Comparison of ENCODE assay signal across 8 cellular contexts in the genomic region with DNA sequence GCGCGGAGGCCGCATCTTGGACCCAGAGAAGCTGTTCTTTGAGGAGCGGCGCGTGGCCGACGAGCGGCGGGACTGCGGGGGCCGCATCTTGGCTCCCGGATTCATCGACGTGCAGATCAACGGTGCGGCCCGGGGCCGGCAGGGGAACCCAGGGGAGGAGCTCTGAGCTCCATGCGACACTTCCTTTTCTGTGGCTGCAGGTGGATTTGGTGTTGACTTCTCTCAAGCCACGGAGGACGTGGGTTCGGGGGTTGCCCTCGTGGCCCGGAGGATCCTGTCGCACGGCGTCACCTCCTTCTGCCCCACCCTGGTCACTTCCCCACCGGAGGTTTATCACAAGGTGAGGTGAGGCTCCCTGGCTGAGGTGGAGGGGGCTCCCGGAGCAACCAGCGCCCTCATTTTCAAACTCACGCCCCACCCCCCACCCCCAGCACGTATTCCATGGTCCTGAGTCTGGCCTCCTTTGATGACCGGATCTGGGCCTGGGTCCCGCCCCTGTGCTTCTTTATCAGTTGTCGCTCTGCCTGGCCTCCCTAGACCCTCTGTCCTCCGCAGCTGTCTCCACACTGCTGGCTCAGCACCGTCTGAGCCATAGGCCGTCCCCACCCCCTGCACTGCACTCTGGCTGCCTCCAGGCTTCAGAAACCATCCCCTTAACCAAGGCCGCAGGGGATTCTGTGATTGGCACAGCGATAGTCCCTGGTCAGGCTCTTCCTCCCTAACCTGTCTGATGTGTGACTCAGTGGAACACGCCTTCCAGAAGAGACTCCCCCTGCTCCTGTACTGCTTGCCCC. TPM values are rescaled to one million over a fixed set of nuclear protein-coding genes. Genes with fewer than 3 reads are reported as not detected.
DNase-seq lines count a peak whose midpoint lies in the region; FAIRE-seq and TF ChIP-seq lines count a peak whose summit lies in the region.

No MANE protein-coding gene starts in this region.

- H3K4me3 ChIP-seq in SJCRH30 (peak overlapping the region; percentile 75), astrocyte (ENCODE audit: insufficient read depth, low read depth, low read length) (peak overlapping the region; percentile 67)

- peak overlapping the region; percentile 87 for H3K4me2 ChIP-seq in astrocyte (ENCODE audit: low read length)

- H3K9ac ChIP-seq in astrocyte (ENCODE audit: low read length), result peak overlapping the region; percentile 84

- H3K79me2 ChIP-seq in astrocyte (ENCODE audit: insufficient read depth, low read length), result peaks cover 68% of the 10 kb centered on the region

- peaks cover 66% of the 10 kb centered on the region for H4K20me1 ChIP-seq in astrocyte (ENCODE audit: insufficient read depth, low read length)

- H3K27ac Mint-ChIP-seq in astrocyte (ENCODE audit: unreplicated experiment), result peak overlapping the region; percentile 89

- no peaks in the 10 kb centered on the region for H3K9me3 Mint-ChIP-seq in astrocyte (ENCODE audit: unreplicated experiment)

- H3K4me3 Mint-ChIP-seq in astrocyte (ENCODE audit: unreplicated experiment), result peak overlapping the region; percentile 88

- H3K27me3 Mint-ChIP-seq in astrocyte (ENCODE audit: low read depth, unreplicated experiment), result no peaks in the 10 kb centered on the region

- H2AFZ ChIP-seq in astrocyte (ENCODE audit: low read depth, low read length), result no peak overlapping the region

- H3K9me3 ChIP-seq in SJCRH30 (replicated peaks) (no peaks in the 10 kb centered on the region), astrocyte (ENCODE audit: insufficient read depth, low read depth, low read length) (no peaks in the 10 kb centered on the region)

- H3K27ac ChIP-seq in SJCRH30 (no peak overlapping the region), astrocyte (ENCODE audit: low read depth, low read length) (peak overlapping the region; percentile 33)

- peaks cover 13% of the 10 kb centered on the region for H3K36me3 Mint-ChIP-seq in astrocyte (ENCODE audit: low read depth, unreplicated experiment)

- no peak for TF ChIP-seq CTCF in astrocyte (IDR thresholded peaks at IDR 0.05; ENCODE audit: insufficient read depth, low read depth, low read length)

- H3K36me3 ChIP-seq in SJCRH30, result no peaks in the 10 kb centered on the region
- H3K36me3 ChIP-seq in astrocyte (ENCODE audit: insufficient read depth, low read length), result peaks cover 22% of the 10 kb centered on the region

- DNase-seq in SIG-M5 treated with dmso at 0.1 percent for 504 hours (lab: John Stamatoyannopoulos, UW; ENCODE audit: unreplicated experiment), result peak; percentile 52
- DNase-seq in SIG-M5 (lab: John Stamatoyannopoulos, UW), result no peak
- no peak for DNase-seq in SJCRH30
- DNase-seq in astrocyte (ENCODE audit: low read depth), result no peak
- peak; percentile 63 for DNase-seq in iPS-NIHi11 (ENCODE audit: low spot score)
- DNase-seq in stimulated activated CD4-positive, alpha-beta T cell treated with anti-CD3 and anti-CD28 coated beads, Interleukin-2, amount 100 ng/mL, for 24 hours, result peak; percentile 47 to 53
- no peak for DNase-seq in Ammon's horn (ENCODE audit: low spot score)
- no peak for DNase-seq in NCI-H526 (lab: John Stamatoyannopoulos, UW)

- no peak for FAIRE-seq in astrocyte (lab: Jason Lieb, UNC)

- H3K4me1 ChIP-seq in SJCRH30 (no peaks in the 10 kb centered on the region), astrocyte (ENCODE audit: insufficient read depth, low read length) (peaks cover 27% of the 10 kb centered on the region)

- peaks cover 31% of the 10 kb centered on the region for H3K4me1 Mint-ChIP-seq in astrocyte (ENCODE audit: low read depth, unreplicated experiment)

- no peaks in the 10 kb centered on the region for H3K27me3 ChIP-seq in SJCRH30
- no peaks in the 10 kb centered on the region for H3K27me3 ChIP-seq in astrocyte (ENCODE audit: insufficient read depth, low read length)

RNA-seq across cellular contexts. Expression of a gene that starts 0.8 kb away (rescaled TPM):
- 14.8 and 16.1 TPM in 2 replicates for total RNA-seq in SJCRH30 (2014; rRNA removed; shearing (Covaris generic))
- total RNA-seq in astrocyte, result 24.9 and 32.3 TPM in 2 replicates

RNA-seq across cellular contexts. Expression of a gene that starts 7.2 kb away (rescaled TPM):
- 28.7 and 28.8 TPM in 2 replicates for total RNA-seq in SJCRH30 (2014; rRNA removed; shearing (Covaris generic))
- 311 TPM in 2 replicates for total RNA-seq in astrocyte

RNA-seq across cellular contexts. Expression of a gene that starts 10.2 kb away (rescaled TPM):
- not detected in 2 replicates for total RNA-seq in SJCRH30 (2014; rRNA removed; shearing (Covaris generic))
- total RNA-seq in astrocyte, result not detected in 2 replicates

RNA-seq across cellular contexts. Expression of a gene that starts 16.8 kb away (rescaled TPM):
- total RNA-seq in SJCRH30 (2014; rRNA removed; shearing (Covaris generic)), result 27.9 and 28.0 TPM in 2 replicates
- 48.1 and 50.5 TPM in 2 replicates for total RNA-seq in astrocyte

RNA-seq across cellular contexts. Expression of a gene that starts 46.1 kb away (rescaled TPM):
- total RNA-seq in SJCRH30 (2014; rRNA removed; shearing (Covaris generic)), result 19.8 and 21.8 TPM in 2 replicates
- 12.8 and 13.4 TPM in 2 replicates for total RNA-seq in astrocyte

Comparison
In these comparisons a context has a peak if more than half of its experiments do, and no peak if none do; other contexts are left out.
1. DNase-seq: peak in SIG-M5 treated with dmso at 0.1 percent for 504 hours (single experiment), iPS-NIHi11 (single experiment) and stimulated activated CD4-positive, alpha-beta T cell treated with anti-CD3 and anti-CD28 coated beads, Interleukin-2, amount 100 ng/mL, for 24 hours (2 of 2); none in SIG-M5 (single experiment), SJCRH30 (0 of 2), astrocyte (single experiment), Ammon's horn (single experiment) and NCI-H526 (0 of 2).
2. RNA of a gene that starts 7.2 kb away (total RNA-seq): 311 TPM in astrocyte; 28.7 to 28.8 TPM in SJCRH30; every median in the first group is over 10 times any median in the second.